11 cellular contexts compared by ENCODE assay signal in the genomic region with DNA sequence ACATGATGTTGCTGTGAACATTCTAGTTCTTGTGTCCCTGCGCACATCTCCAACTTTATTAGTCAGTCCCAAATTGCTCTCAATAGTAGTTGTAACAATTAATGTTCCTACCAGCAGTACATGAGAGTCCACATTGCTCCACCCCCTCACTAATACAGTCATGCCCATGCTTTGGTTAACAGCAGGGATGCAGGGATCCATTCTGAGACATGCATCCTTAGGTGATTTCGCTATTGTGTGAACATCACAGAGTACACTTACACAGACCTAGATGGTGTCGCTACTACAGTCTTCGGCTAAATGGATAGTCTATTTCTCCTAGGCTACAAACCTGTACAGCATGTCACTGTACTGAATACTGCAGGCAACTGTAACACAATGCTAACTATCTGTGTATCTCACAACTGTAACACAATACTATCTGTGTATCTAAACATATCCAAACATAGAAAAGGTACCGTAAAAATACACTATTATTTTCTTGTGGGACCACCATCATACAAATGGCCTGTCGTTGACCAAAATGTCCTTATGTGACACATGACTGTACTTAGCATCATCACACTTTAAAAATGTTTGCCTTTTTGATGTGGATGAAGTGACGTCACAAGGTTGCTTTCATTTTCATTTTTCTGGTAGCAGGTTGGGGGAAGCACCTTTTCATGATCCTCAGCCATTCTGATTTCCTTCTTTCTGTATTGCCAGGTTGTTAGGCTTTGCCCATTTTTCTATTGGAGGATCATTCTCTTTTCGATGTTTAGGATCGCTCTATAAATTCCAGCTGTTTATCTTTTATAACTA.
DNase-seq lines count a peak whose midpoint lies in the region; ATAC-seq and TF ChIP-seq lines count a peak whose summit lies in the region.
"Had no signal": no experiment of that assay in that cellular context is flagged by ENCODE, and none has a peak within 500 bp of the region (broad histone marks: within the 10 kb centered on the region; RNA-seq: fewer than 3 reads in every experiment).

No MANE protein-coding gene starts in this region.

- H3K27me3 Mint-ChIP-seq in activated CD4-positive, alpha-beta T cell treated with anti-CD3 and anti-CD28 coated beads, Interleukin-2, amount 10 ng/mL, durations not matched to agents 24 days and 14 days = no peaks in the 10 kb centered on the region
- H3K27me3 Mint-ChIP-seq in memory B cell = no peaks in the 10 kb centered on the region

- no peak for TF ChIP-seq POLR2A in GM18505 (IDR thresholded peaks at IDR 0.05; ENCODE audit: borderline replicate concordance, extremely low read depth, insufficient read depth, insufficient read length)

- ATAC-seq in GM21786 (IDR thresholded peaks at IDR 0.05; ENCODE audit: unreplicated experiment) (peak; percentile 49), memory B cell (ENCODE audit: low read depth) (peak; percentile 64), GM18505 (IDR thresholded peaks at IDR 0.05; ENCODE audit: unreplicated experiment) (no peak)

- H3K9me3 Mint-ChIP-seq in activated CD4-positive, alpha-beta T cell treated with anti-CD3 and anti-CD28 coated beads, Interleukin-2, amount 10 ng/mL, durations not matched to agents 24 days and 14 days = no peaks in the 10 kb centered on the region
- H3K9me3 Mint-ChIP-seq in memory B cell = no peaks in the 10 kb centered on the region

- H3K36me3 Mint-ChIP-seq in activated CD4-positive, alpha-beta T cell treated with anti-CD3 and anti-CD28 coated beads, Interleukin-2, amount 10 ng/mL, durations not matched to agents 24 days and 14 days (ENCODE audit: low read depth) = no peaks in the 10 kb centered on the region
- no peaks in the 10 kb centered on the region for H3K36me3 Mint-ChIP-seq in memory B cell

- H3K4me3 Mint-ChIP-seq in activated CD4-positive, alpha-beta T cell treated with anti-CD3 and anti-CD28 coated beads, Interleukin-2, amount 10 ng/mL, durations not matched to agents 24 days and 14 days = no peak overlapping the region
- H3K4me3 Mint-ChIP-seq in memory B cell = no peak overlapping the region

- peaks cover 24% of the 10 kb centered on the region for H3K4me1 Mint-ChIP-seq in activated CD4-positive, alpha-beta T cell treated with anti-CD3 and anti-CD28 coated beads, Interleukin-2, amount 10 ng/mL, durations not matched to agents 24 days and 14 days
- peaks cover 6% of the 10 kb centered on the region for H3K4me1 Mint-ChIP-seq in memory B cell

- intact Hi-C loops in activated CD4-positive, alpha-beta T cell treated with anti-CD3 and anti-CD28 coated beads, Interleukin-2, amount 10 ng/mL, durations not matched to agents 24 days and 14 days (cut with micrococcal nuclease) = loop anchor here (1.0 to 5.0 kb wide), 3 partner anchors 23 to 58 kb away; no protein-coding TSS in a partner anchor

- DNase-seq in activated CD4-positive, alpha-beta T cell treated with anti-CD3 and anti-CD28 coated beads, Interleukin-2, amount 10 ng/mL, durations not matched to agents 24 days and 14 days = peak; percentile 91
- no peak for DNase-seq in activated CD4-positive, alpha-beta T cell treated with anti-CD3 and anti-CD28 coated beads, Interleukin-2, amount 50 U/mL, for 1 hour
- DNase-seq in OCI-M1 (lab: John Stamatoyannopoulos, UW) (peak; percentile 42), memory B cell (ENCODE audit: low spot score in 2 of 2) (no peak), NCI-H1048 (lab: John Stamatoyannopoulos, UW) (no peak), nucleus accumbens (lab: John Stamatoyannopoulos, UW) (no peak)
- DNase-seq: GF-D8, hypothalamus, spleen had no signal

- peak overlapping the region; percentile 21 for H3K27ac Mint-ChIP-seq in activated CD4-positive, alpha-beta T cell treated with anti-CD3 and anti-CD28 coated beads, Interleukin-2, amount 10 ng/mL, durations not matched to agents 24 days and 14 days
- H3K27ac Mint-ChIP-seq in memory B cell = peak overlapping the region; percentile 59

Comparison
In these comparisons a context has a peak if more than half of its experiments do, and no peak if none do; other contexts are left out.
1. DNase-seq: peak in activated CD4-positive, alpha-beta T cell treated with anti-CD3 and anti-CD28 coated beads, Interleukin-2, amount 10 ng/mL, durations not matched to agents 24 days and 14 days (single experiment) and OCI-M1 (single experiment); none in activated CD4-positive, alpha-beta T cell treated with anti-CD3 and anti-CD28 coated beads, Interleukin-2, amount 50 U/mL, for 1 hour (single experiment), memory B cell (0 of 2), NCI-H1048 (single experiment) and nucleus accumbens (0 of 56).